1 cellular context compared by ENCODE assay signal in the genomic region with DNA sequence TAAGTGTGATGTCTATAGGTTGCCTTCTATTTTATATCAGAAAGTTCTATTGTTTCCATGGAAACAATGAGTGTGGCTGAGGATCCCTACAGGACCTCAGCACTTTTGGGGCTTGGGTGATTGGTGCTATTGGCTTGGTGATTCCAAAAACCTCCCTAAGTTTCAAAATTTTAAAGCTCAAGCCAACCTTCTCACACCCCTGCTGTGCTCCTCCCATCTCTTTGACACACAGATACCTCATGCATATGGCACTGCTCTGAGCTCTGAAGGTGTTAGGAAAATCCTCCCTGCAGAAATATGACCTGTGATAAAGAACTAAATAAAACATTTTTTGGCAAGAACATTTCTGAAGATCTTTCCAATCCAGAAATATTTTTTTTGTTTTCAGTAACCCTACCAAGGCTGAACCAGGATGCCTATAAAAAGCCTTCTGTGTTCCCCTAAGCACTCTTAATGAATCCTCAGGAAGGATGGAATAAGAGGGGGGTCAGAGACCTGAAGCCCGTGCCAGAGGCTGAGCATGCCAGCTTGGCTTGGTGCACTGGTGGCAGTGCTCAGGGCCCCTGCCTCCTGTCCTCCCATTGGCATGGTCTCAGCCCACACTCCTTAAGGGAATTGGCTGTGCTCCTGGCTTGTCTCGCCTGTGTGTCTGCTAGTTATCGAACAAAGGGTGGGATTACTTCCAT.
TF ChIP-seq lines count a peak whose summit lies in the region.

No MANE protein-coding gene starts in this region.

TF ChIP-seq in HepG2, 621 proteins besides CTCF, POLR2A, EP300 and RAD21 (continued from another document):
- TF ChIP-seq, protein P1, sequence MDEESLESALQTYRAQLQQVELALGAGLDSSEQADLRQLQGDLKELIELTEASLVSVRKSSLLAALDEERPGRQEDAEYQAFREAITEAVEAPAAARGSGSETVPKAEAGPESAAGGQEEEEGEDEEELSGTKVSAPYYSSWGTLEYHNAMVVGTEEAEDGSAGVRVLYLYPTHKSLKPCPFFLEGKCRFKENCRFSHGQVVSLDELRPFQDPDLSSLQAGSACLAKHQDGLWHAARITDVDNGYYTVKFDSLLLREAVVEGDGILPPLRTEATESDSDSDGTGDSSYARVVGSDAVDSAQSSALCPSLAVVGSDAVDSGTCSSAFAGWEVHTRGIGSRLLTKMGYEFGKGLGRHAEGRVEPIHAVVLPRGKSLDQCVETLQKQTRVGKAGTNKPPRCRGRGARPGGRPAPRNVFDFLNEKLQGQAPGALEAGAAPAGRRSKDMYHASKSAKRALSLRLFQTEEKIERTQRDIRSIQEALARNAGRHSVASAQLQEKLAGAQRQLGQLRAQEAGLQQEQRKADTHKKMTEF (CRISPR knock-in tag; IDR thresholded peaks at IDR 0.05): no peak
- no peak for TF ChIP-seq SOX13 (IDR thresholded peaks at IDR 0.05)
- no peak for TF ChIP-seq SOX13 (CRISPR knock-in tag; conservative IDR thresholded peaks at IDR 0.05 in 1 of 2, IDR thresholded peaks at IDR 0.05 in 1 of 2)
- TF ChIP-seq LCORL (IDR thresholded peaks at IDR 0.05): no peak
- no peak for TF ChIP-seq LCORL (CRISPR knock-in tag; IDR thresholded peaks at IDR 0.05)
- TF ChIP-seq, protein P2, sequence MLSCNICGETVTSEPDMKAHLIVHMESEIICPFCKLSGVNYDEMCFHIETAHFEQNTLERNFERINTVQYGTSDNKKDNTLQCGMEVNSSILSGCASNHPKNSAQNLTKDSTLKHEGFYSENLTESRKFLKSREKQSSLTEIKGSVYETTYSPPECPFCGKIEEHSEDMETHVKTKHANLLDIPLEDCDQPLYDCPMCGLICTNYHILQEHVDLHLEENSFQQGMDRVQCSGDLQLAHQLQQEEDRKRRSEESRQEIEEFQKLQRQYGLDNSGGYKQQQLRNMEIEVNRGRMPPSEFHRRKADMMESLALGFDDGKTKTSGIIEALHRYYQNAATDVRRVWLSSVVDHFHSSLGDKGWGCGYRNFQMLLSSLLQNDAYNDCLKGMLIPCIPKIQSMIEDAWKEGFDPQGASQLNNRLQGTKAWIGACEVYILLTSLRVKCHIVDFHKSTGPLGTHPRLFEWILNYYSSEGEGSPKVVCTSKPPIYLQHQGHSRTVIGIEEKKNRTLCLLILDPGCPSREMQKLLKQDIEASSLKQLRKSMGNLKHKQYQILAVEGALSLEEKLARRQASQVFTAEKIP (CRISPR knock-in tag; IDR thresholded peaks at IDR 0.05; ENCODE audit: borderline replicate concordance): no peak
- no peak for TF ChIP-seq FOSL1 (CRISPR knock-in tag; IDR thresholded peaks at IDR 0.05; ENCODE audit: borderline replicate concordance)
- TF ChIP-seq RNF2 (conservative IDR thresholded peaks at IDR 0.05; ENCODE audit: low read depth): no peak
- no peak for TF ChIP-seq CHD4 (IDR thresholded peaks at IDR 0.05; ENCODE audit: borderline replicate concordance, low read length)
- no peak for TF ChIP-seq CBX1 (IDR thresholded peaks at IDR 0.05; ENCODE audit: low read depth)
